In the genomic region with DNA sequence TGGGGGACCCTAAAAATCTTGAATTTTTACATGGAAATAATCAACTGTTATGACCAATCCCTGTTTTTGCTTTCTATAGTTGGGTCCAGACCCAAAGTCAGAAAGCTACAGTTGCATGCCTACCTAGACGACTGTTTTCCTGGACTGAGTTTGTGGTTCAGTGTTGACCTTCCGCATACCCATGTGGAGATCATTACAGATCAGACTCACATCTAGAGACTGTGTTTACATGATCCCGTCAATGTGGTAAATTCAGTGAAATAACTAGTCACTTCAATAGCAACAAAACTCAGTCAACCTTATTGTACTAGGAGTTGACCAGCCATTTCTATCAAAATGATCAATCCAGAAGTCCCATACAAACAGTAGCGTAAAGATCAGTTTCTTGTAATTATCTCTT, we compare ENCODE assay signal across 1 cellular context.
TF ChIP-seq lines count a peak whose summit lies in the region.

No MANE protein-coding gene starts in this region.

TF ChIP-seq in GM12878, 131 proteins besides CTCF, POLR2A, EP300 and RAD21 (continued from another document):
- TF ChIP-seq, protein P1, sequence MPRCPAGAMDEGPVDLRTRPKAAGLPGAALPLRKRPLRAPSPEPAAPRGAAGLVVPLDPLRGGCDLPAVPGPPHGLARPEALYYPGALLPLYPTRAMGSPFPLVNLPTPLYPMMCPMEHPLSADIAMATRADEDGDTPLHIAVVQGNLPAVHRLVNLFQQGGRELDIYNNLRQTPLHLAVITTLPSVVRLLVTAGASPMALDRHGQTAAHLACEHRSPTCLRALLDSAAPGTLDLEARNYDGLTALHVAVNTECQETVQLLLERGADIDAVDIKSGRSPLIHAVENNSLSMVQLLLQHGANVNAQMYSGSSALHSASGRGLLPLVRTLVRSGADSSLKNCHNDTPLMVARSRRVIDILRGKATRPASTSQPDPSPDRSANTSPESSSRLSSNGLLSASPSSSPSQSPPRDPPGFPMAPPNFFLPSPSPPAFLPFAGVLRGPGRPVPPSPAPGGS (IDR thresholded peaks at IDR 0.05; ENCODE audit: borderline replicate concordance, insufficient read depth, low read depth, low read length, poor library complexity, severe bottlenecking): no peak
- TF ChIP-seq RFX5 (IDR thresholded peaks at IDR 0.05; ENCODE audit: low read depth, low read length): no peak
- TF ChIP-seq, protein P2, sequence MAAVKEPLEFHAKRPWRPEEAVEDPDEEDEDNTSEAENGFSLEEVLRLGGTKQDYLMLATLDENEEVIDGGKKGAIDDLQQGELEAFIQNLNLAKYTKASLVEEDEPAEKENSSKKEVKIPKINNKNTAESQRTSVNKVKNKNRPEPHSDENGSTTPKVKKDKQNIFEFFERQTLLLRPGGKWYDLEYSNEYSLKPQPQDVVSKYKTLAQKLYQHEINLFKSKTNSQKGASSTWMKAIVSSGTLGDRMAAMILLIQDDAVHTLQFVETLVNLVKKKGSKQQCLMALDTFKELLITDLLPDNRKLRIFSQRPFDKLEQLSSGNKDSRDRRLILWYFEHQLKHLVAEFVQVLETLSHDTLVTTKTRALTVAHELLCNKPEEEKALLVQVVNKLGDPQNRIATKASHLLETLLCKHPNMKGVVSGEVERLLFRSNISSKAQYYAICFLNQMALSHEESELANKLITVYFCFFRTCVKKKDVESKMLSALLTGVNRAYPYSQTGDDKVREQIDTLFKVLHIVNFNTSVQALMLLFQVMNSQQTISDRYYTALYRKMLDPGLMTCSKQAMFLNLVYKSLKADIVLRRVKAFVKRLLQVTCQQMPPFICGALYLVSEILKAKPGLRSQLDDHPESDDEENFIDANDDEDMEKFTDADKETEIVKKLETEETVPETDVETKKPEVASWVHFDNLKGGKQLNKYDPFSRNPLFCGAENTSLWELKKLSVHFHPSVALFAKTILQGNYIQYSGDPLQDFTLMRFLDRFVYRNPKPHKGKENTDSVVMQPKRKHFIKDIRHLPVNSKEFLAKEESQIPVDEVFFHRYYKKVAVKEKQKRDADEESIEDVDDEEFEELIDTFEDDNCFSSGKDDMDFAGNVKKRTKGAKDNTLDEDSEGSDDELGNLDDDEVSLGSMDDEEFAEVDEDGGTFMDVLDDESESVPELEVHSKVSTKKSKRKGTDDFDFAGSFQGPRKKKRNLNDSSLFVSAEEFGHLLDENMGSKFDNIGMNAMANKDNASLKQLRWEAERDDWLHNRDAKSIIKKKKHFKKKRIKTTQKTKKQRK (IDR thresholded peaks at IDR 0.05; ENCODE audit: low read depth, low read length): no peak
